In the genomic region with DNA sequence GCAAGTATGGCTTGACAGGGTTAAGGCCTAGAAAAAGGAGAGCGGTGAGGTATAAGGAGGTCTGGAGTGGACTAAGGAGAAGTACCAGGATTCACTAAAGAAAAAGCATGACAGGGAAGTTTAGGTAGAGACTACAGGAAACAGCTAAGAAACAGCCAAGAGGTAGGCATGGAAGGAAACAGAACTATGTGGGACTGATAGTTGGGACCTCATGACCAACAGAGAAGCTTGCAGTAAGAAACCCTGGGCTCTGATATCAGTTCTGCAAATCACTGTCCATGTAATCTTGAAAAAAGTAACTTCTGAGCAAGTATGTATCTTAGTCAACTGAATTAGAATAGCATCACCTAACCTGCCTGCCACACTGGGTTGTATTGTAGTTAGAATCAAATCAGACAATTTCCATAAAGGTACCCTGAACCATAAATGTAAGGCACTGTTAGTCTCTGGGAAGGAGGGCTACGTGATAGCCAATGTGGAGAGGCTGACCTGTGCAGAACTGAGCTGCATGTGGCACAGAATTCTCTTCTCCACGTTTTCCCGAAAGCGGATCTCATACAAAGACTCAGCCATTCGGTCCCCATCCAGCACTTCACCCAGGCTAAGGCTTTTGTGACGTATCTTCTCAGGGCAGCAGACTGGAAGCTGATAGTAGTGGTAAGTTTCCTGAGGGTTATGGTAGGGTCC, we compare ENCODE assay signal across 1 cellular context.
TF ChIP-seq lines count a peak whose summit lies in the region.

No MANE protein-coding gene starts in this region.

TF ChIP-seq in endothelial cell of umbilical vein, 7 proteins besides CTCF, POLR2A, EP300 and RAD21:
- no peak for TF ChIP-seq GATA2 (IDR thresholded peaks at IDR 0.05; ENCODE audit: insufficient read depth, insufficient read length, low read depth, low read length)
- no peak for TF ChIP-seq POLR2AphosphoS5 (IDR thresholded peaks at IDR 0.05; ENCODE audit: insufficient read depth, low read depth, low read length)
- no peak for TF ChIP-seq EZH2 (IDR thresholded peaks at IDR 0.05; ENCODE audit: borderline replicate concordance, low read depth, low read length, severe bottlenecking)
- TF ChIP-seq, protein P1, sequence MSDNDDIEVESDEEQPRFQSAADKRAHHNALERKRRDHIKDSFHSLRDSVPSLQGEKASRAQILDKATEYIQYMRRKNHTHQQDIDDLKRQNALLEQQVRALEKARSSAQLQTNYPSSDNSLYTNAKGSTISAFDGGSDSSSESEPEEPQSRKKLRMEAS (IDR thresholded peaks at IDR 0.05; ENCODE audit: insufficient read depth, insufficient read length), result no peak
- no peak for TF ChIP-seq JUN (IDR thresholded peaks at IDR 0.05; ENCODE audit: borderline replicate concordance, insufficient read depth, insufficient read length, low read depth)
- TF ChIP-seq MYC (IDR thresholded peaks at IDR 0.05; ENCODE audit: low read depth, low read length), result no peak
- no peak for TF ChIP-seq FOS (IDR thresholded peaks at IDR 0.05; ENCODE audit: borderline replicate concordance, insufficient read depth, low read length)
